Comparison of ENCODE assay signal across 1 cellular context in genomic region chr20:60035-60918, GRCh38.
TF ChIP-seq lines count a peak whose summit lies in the region.

No MANE protein-coding gene starts in this region.

TF ChIP-seq in HEK293, 187 proteins besides CTCF, POLR2A, EP300 and RAD21 (continued from another document):
- TF ChIP-seq ZNF18 (tag by site-specific recombination; IDR thresholded peaks at IDR 0.05) (no peak), ZNF350 (tag by site-specific recombination; IDR thresholded peaks at IDR 0.05) (no peak), ZNF140 (tag by site-specific recombination; IDR thresholded peaks at IDR 0.05) (peak; percentile 72; the same call in 1 of the 2 replicates), ZBTB21 (tag by site-specific recombination; IDR thresholded peaks at IDR 0.05) (no peak), ZBTB17 (tag by site-specific recombination; IDR thresholded peaks at IDR 0.05) (peak; percentile 89), PRDM10 (tag by site-specific recombination; IDR thresholded peaks at IDR 0.05) (peak; percentile 50), ZNF133 (tag by site-specific recombination; IDR thresholded peaks at IDR 0.05) (peak; percentile 42; the same call in 1 of the 2 replicates), ZNF302 (tag by site-specific recombination; IDR thresholded peaks at IDR 0.05; ENCODE audit: low read depth) (no peak), ZNF24 (tag by site-specific recombination; IDR thresholded peaks at IDR 0.05) (0 out of 2 replicates have a peak, but pooled peaks have one; percentile 18), ZBTB20 (tag by site-specific recombination; IDR thresholded peaks at IDR 0.05) (0 out of 2 replicates have a peak, but pooled peaks have one; percentile 22), ZFP69B (tag by site-specific recombination; IDR thresholded peaks at IDR 0.05) (peak; percentile 52; the same call in 1 of the 2 replicates), ZSCAN4 (tag by site-specific recombination; IDR thresholded peaks at IDR 0.05) (0 out of 2 replicates have a peak, but pooled peaks have one; percentile 18), ZBTB7A (tag by site-specific recombination; IDR thresholded peaks at IDR 0.05; ENCODE audit: low read depth) (0 out of 2 replicates have a peak, but pooled peaks have one; percentile 17), ZNF366 (tag by site-specific recombination; conservative IDR thresholded peaks at IDR 0.05) (peak; percentile 51; the same call in 1 of the 2 replicates), ZNF2 (tag by site-specific recombination; IDR thresholded peaks at IDR 0.05) (peak; percentile 60), ZNF184 (tag by site-specific recombination; IDR thresholded peaks at IDR 0.05) (no peak), ZNF785 (tag by site-specific recombination; IDR thresholded peaks at IDR 0.05) (peak; percentile 98), SP3 (tag by site-specific recombination; IDR thresholded peaks at IDR 0.05) (peak; percentile 45; the same call in 1 of the 2 replicates), ZBTB10 (tag by site-specific recombination; IDR thresholded peaks at IDR 0.05) (peak; percentile 56; the same call in 1 of the 2 replicates), PRDM1 (tag by site-specific recombination; IDR thresholded peaks at IDR 0.05) (peak; percentile 72; the same call in 1 of the 2 replicates), ZSCAN18 (tag by site-specific recombination; IDR thresholded peaks at IDR 0.05) (0 out of 2 replicates have a peak, but pooled peaks have one; percentile 39), ZNF473 (tag by site-specific recombination; IDR thresholded peaks at IDR 0.05) (peak; percentile 15; the same call in 1 of the 2 replicates), ZFP41 (tag by site-specific recombination; IDR thresholded peaks at IDR 0.05; ENCODE audit: borderline replicate concordance) (peak; percentile 77; the same call in 1 of the 2 replicates), ZNF239 (tag by site-specific recombination; IDR thresholded peaks at IDR 0.05) (no peak), ZNF280D (tag by site-specific recombination; IDR thresholded peaks at IDR 0.05) (peak; percentile 87), ZNF701 (tag by site-specific recombination; IDR thresholded peaks at IDR 0.05) (0 out of 2 replicates have a peak, but pooled peaks have one; percentile 43), ZNF600 (tag by site-specific recombination; IDR thresholded peaks at IDR 0.05) (peak; percentile 94), ZNF561 (tag by site-specific recombination; IDR thresholded peaks at IDR 0.05; ENCODE audit: borderline replicate concordance) (no peak), SP2 (tag by site-specific recombination; IDR thresholded peaks at IDR 0.05) (peak; percentile 13; the same call in 1 of the 2 replicates), YY2 (tag by site-specific recombination; IDR thresholded peaks at IDR 0.05) (peak; percentile 51), SCRT2 (tag by site-specific recombination; IDR thresholded peaks at IDR 0.05) (0 out of 2 replicates have a peak, but pooled peaks have one; percentile 10), ZNF416 (tag by site-specific recombination; IDR thresholded peaks at IDR 0.05) (peak; percentile 55; the same call in 1 of the 2 replicates), ZNF157 (tag by site-specific recombination; IDR thresholded peaks at IDR 0.05) (no peak), ZNF324 (tag by site-specific recombination; IDR thresholded peaks at IDR 0.05) (peak; percentile 59; the same call in 1 of the 2 replicates)
